In genomic region chr1:211579434-211580302, GRCh38 we compare ENCODE assay signal across 8 cellular contexts. TPM values are rescaled to one million over a fixed set of nuclear protein-coding genes. Genes with fewer than 3 reads are reported as not detected.
DNase-seq lines count a peak whose midpoint lies in the region; ATAC-seq, FAIRE-seq and TF ChIP-seq lines count a peak whose summit lies in the region.

No MANE protein-coding gene starts in this region.

- WGBS in stomach, 5 donors, result 3 to 7% (median 5%) methylated on average over 18 to 46 of the region's 47 CpGs

- H3K4me1 ChIP-seq in kidney (ENCODE audit: control insufficient read depth in 1 of 2, insufficient read depth in 1 of 2, low read depth in 1 of 2, low read length in 2 of 2) (peaks cover 5 to 10% of the 10 kb centered on the region in 2 donors), stomach (peaks cover 8 to 53% (median 32%) of the 10 kb centered on the region in 4 donors)

- no peaks in the 10 kb centered on the region for H3K9me3 ChIP-seq in kidney (ENCODE audit: control insufficient read depth in 1 of 2, low read length in 2 of 2)
- no peaks in the 10 kb centered on the region for H3K9me3 ChIP-seq in stomach

- no peak for TF ChIP-seq EP300 in stomach (IDR thresholded peaks at IDR 0.05)

- peaks cover 5 to 13% of the 10 kb centered on the region in 2 donors for H3K36me3 ChIP-seq in kidney (ENCODE audit: control insufficient read depth in 1 of 2, insufficient read depth in 2 of 2, low read length in 2 of 2)
- peaks cover 8 to 14% (median 10%) of the 10 kb centered on the region in 4 donors for H3K36me3 ChIP-seq in stomach

- DNase-seq in EH (ENCODE audit: low read depth), result peak; percentile 59
- DNase-seq in NOMO-1 (lab: John Stamatoyannopoulos, UW; ENCODE audit: unreplicated experiment in 2 of 2), result peak; percentile 78 to 81
- DNase-seq in astrocyte of the spinal cord (ENCODE audit: low read depth, low spot score), result no peak
- DNase-seq in kidney, result peak; percentile 95
- peak; percentile 83 for DNase-seq in stomach
- no peak for DNase-seq in stimulated activated CD4-positive, alpha-beta T cell treated with anti-CD3 and anti-CD28 coated beads, Interleukin-2, amount 100 ng/mL, for 24 hours

- no peaks in the 10 kb centered on the region for H3K27me3 ChIP-seq in stomach

- H3K9ac ChIP-seq in kidney (ENCODE audit: low read length in 2 of 2), result peak overlapping the region in 1 of 2 donors; percentile 74

- H3K27ac ChIP-seq in kidney (ENCODE audit: low read depth in 2 of 2, low read length in 2 of 2) (peak overlapping the region; percentile 60 to 65), stomach (peak overlapping the region; percentile 84 to 98 (median 97))

- no peak for TF ChIP-seq POLR2A in stomach (IDR thresholded peaks at IDR 0.05)

- H3K4me3 ChIP-seq in astrocyte of the spinal cord (ENCODE audit: low read depth, low read length), result peak overlapping the region; percentile 93
- H3K4me3 ChIP-seq in kidney (ENCODE audit: low read length in 2 of 2), result peak overlapping the region; percentile 78 to 96
- H3K4me3 ChIP-seq in stomach, result peak overlapping the region; percentile 76 to 99 (median 90)

- in situ Hi-C loops in astrocyte of the spinal cord (cut with HindIII; ENCODE audit: low sequenced_read_pairs), result no loop called here

- no peak for FAIRE-seq in kidney (lab: Jason Lieb, UNC)

- intact Hi-C loops in kidney (cut with DNase I) (loop anchor here (10.0 kb wide), 1 partner anchor 75 kb away; no protein-coding TSS in a partner anchor), stomach (cut with DNase I; ENCODE audit: low total_unique reads) (loop anchor here (10.0 kb wide), 1 partner anchor 75 kb away; no protein-coding TSS in a partner anchor)

- ATAC-seq in GM19397 (IDR thresholded peaks at IDR 0.05; ENCODE audit: unreplicated experiment) (peak; percentile 36), HG03432 (IDR thresholded peaks at IDR 0.05; ENCODE audit: unreplicated experiment) (peak; percentile 46)

- TF ChIP-seq CTCF in astrocyte of the spinal cord (IDR thresholded peaks at IDR 0.05; ENCODE audit: low read depth, low read length), result no peak
- TF ChIP-seq CTCF in kidney (IDR thresholded peaks at IDR 0.05; ENCODE audit: borderline replicate concordance, extremely low read depth, insufficient read depth), result no peak
- TF ChIP-seq CTCF in stomach (IDR thresholded peaks at IDR 0.05), result no peak

RNA-seq across cellular contexts. Expression of gene SLC30A1, which starts 0.7 kb away (rescaled TPM):
- 37.7 TPM for total RNA-seq in kidney
- 8.2 TPM for polyA plus RNA-seq in kidney (ENCODE audit: insufficient read depth, low read depth, low replicate concordance)
- total RNA-seq in stomach, result 10 to 100 TPM in 3 of 5 donors, 1 to 10 TPM in 1, under 1 TPM in 1; 0.58 to 30.1 (median 18.5) TPM
- polyA plus RNA-seq in stomach, result 1 to 10 TPM; 2.0 to 2.4 (median 2.1) TPM

Comparison
In these comparisons a context has a peak if more than half of its experiments do, and no peak if none do; other contexts are left out.
1. DNase-seq: peak in EH (single experiment), NOMO-1 (2 of 2), kidney (single experiment) and stomach (single experiment); none in astrocyte of the spinal cord (single experiment) and stimulated activated CD4-positive, alpha-beta T cell treated with anti-CD3 and anti-CD28 coated beads, Interleukin-2, amount 100 ng/mL, for 24 hours (0 of 2).
2. Peak in every context shown above with its lines, with median percentiles within 50 percentile points of each other: H3K4me3 ChIP-seq.